1 cellular context compared by ENCODE assay signal in genomic region chr16:69501956-69502457, GRCh38.
TF ChIP-seq lines count a peak whose summit lies in the region.

No MANE protein-coding gene starts in this region.

TF ChIP-seq in HepG2, 621 proteins besides CTCF, POLR2A, EP300 and RAD21 (continued from another document):
- 0 out of 2 replicates have a peak, but pooled peaks have one; percentile 36 for TF ChIP-seq POGK (CRISPR knock-in tag; conservative IDR thresholded peaks at IDR 0.05)
- TF ChIP-seq, protein P1, sequence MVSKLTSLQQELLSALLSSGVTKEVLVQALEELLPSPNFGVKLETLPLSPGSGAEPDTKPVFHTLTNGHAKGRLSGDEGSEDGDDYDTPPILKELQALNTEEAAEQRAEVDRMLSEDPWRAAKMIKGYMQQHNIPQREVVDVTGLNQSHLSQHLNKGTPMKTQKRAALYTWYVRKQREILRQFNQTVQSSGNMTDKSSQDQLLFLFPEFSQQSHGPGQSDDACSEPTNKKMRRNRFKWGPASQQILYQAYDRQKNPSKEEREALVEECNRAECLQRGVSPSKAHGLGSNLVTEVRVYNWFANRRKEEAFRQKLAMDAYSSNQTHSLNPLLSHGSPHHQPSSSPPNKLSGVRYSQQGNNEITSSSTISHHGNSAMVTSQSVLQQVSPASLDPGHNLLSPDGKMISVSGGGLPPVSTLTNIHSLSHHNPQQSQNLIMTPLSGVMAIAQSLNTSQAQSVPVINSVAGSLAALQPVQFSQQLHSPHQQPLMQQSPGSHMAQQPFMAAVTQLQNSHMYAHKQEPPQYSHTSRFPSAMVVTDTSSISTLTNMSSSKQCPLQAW (CRISPR knock-in tag; IDR thresholded peaks at IDR 0.05) = peak; percentile 68; the same call in 1 of the 2 replicates
- TF ChIP-seq JDP2 (CRISPR knock-in tag; IDR thresholded peaks at IDR 0.05; ENCODE audit: borderline replicate concordance) = no peak
- no peak for TF ChIP-seq KLF12 (CRISPR knock-in tag; IDR thresholded peaks at IDR 0.05; ENCODE audit: borderline replicate concordance)
- TF ChIP-seq HNRNPUL1 (IDR thresholded peaks at IDR 0.05; ENCODE audit: low read depth, low read length) = no peak
- peak; percentile 57 for TF ChIP-seq ASH2L (IDR thresholded peaks at IDR 0.05; ENCODE audit: insufficient read length, low read depth, low read length)
- 0 out of 2 replicates have a peak, but pooled peaks have one; percentile 31 for TF ChIP-seq FUBP1 (CRISPR knock-in tag; IDR thresholded peaks at IDR 0.05; ENCODE audit: borderline replicate concordance)
- TF ChIP-seq NFRKB (IDR thresholded peaks at IDR 0.05) = no peak
- peak; percentile 91 for TF ChIP-seq SOX5 (CRISPR knock-in tag; IDR thresholded peaks at IDR 0.05; ENCODE audit: borderline replicate concordance)
- TF ChIP-seq CHD4 (IDR thresholded peaks at IDR 0.05; ENCODE audit: borderline replicate concordance, low read length) = peak; percentile 86; the same call in 1 of the 2 replicates
- TF ChIP-seq, protein P2, sequence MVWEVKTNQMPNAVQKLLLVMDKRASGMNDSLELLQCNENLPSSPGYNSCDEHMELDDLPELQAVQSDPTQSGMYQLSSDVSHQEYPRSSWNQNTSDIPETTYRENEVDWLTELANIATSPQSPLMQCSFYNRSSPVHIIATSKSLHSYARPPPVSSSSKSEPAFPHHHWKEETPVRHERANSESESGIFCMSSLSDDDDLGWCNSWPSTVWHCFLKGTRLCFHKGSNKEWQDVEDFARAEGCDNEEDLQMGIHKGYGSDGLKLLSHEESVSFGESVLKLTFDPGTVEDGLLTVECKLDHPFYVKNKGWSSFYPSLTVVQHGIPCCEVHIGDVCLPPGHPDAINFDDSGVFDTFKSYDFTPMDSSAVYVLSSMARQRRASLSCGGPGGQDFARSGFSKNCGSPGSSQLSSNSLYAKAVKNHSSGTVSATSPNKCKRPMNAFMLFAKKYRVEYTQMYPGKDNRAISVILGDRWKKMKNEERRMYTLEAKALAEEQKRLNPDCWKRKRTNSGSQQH (CRISPR knock-in tag; IDR thresholded peaks at IDR 0.05; ENCODE audit: low read depth) = peak; percentile 74; the same call in 1 of the 2 replicates
- peak; percentile 95 for TF ChIP-seq CEBPB (IDR thresholded peaks at IDR 0.05; ENCODE audit: borderline replicate concordance, low read depth, low read length)
- TF ChIP-seq TARDBP (CRISPR knock-in tag; IDR thresholded peaks at IDR 0.05) = no peak; the same call in 1 of the 2 replicates
- TF ChIP-seq PHF21A (CRISPR knock-in tag; IDR thresholded peaks at IDR 0.05) = peak; percentile 79
- TF ChIP-seq MTA1 (CRISPR knock-in tag; IDR thresholded peaks at IDR 0.05; ENCODE audit: borderline replicate concordance) = no peak
- peak; percentile 42; the same call in 1 of the 2 replicates for TF ChIP-seq MEF2D (CRISPR knock-in tag; IDR thresholded peaks at IDR 0.05)
- TF ChIP-seq HOXA7 (CRISPR knock-in tag; IDR thresholded peaks at IDR 0.05) = no peak
- peak; percentile 54; the same call in 1 of the 2 replicates for TF ChIP-seq MBD4 (IDR thresholded peaks at IDR 0.05; ENCODE audit: borderline replicate concordance, low read length)
- peak; percentile 30 to 49; a peak in 2 of 4 replicates for TF ChIP-seq MAFK (conservative IDR thresholded peaks at IDR 0.05 in 1 of 2, IDR thresholded peaks at IDR 0.05 in 1 of 2; ENCODE audit: low read length in 2 of 2)
- peak; percentile 10; the same call in 1 of the 2 replicates for TF ChIP-seq SIX1 (CRISPR knock-in tag; IDR thresholded peaks at IDR 0.05; ENCODE audit: borderline replicate concordance)
- peak; percentile 100 for TF ChIP-seq ZKSCAN8 (CRISPR knock-in tag; IDR thresholded peaks at IDR 0.05; ENCODE audit: borderline replicate concordance)
- TF ChIP-seq ZNF12 (CRISPR knock-in tag; IDR thresholded peaks at IDR 0.05) = peak; percentile 77; the same call in 1 of the 2 replicates
- peak in 1 of 2 experiments; percentile 35; a peak in 1 of 4 replicates for TF ChIP-seq ATF4 (CRISPR knock-in tag; IDR thresholded peaks at IDR 0.05)
- peak; percentile 37; the same call in 1 of the 2 replicates for TF ChIP-seq ZMAT3 (CRISPR knock-in tag; conservative IDR thresholded peaks at IDR 0.05)
- TF ChIP-seq XRCC5 (optimal IDR thresholded peaks at IDR 0.05; ENCODE audit: low read length) = no peak
- peak; percentile 64 for TF ChIP-seq SAP130 (CRISPR knock-in tag; IDR thresholded peaks at IDR 0.05; ENCODE audit: low read depth)
